Comparison of ENCODE assay signal across 8 cellular contexts in the genomic region with DNA sequence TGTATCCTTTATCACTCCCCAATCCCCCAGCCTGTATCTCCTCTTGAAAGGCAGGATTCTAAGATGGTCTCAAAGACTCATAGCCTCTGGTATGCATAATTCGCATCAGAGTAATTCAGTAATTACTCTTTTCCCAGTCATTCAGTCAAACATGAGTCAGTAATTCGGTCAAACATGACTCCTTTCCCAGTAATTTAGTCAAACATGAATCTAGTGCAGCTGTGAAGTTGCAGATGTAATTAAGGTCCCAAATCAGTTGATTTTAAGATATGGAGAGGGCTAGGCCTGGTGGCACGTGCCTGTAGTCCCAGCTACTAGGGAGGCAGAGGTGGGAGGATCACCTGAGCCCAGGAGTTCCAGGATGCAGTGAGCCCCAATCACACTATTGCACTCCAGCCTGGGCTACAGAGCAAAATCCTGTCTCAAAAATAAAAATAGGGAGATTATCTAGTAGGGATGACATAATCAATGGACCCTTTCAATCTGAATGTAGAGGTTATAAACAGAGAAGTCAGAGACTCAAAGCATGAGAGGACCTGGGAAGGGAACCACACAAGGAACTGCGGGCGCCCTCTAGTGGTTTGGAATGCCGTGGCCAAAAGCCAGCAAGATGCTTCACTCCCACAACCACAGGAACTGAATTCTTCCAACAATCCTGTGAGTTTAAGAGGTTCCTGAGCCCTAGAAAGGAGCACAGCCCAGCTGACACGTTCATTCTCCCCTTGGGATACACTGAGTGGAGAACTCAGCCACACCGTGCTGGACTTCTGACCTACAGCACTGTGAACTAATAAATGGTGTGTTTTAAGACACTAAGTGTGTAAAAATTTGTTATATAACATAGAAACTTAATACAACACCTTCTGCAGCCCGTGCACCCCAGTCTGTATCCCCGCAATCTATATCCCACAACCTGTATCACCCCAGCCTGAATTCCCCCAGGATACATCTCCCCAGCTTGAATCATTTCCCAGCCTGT. TPM values are rescaled to one million over a fixed set of nuclear protein-coding genes. Genes with fewer than 3 reads are reported as not detected.
A peak's percentile ranks its signal among the peaks of the same experiment; 100 is the strongest.
DNase-seq lines count a peak whose midpoint lies in the region; ATAC-seq and TF ChIP-seq lines count a peak whose summit lies in the region.

No MANE protein-coding gene starts in this region.

- ATAC-seq in GM21619 (IDR thresholded peaks at IDR 0.05; ENCODE audit: unreplicated experiment), result no peak

- TF ChIP-seq CTCF in HEK293 (tag by site-specific recombination; IDR thresholded peaks at IDR 0.05) (0 out of 2 replicates have a peak, but pooled peaks have one; percentile 45), VCaP (conservative IDR thresholded peaks at IDR 0.05) (peak; percentile 93), MCF 10A (IDR thresholded peaks at IDR 0.05; ENCODE audit: unreplicated experiment) (peak; percentile 73)

- H3K4me3 Mint-ChIP-seq in MCF 10A (ENCODE audit: unreplicated experiment), result no peak overlapping the region

- CTCF ChIA-PET in HEK293 (lab: Yijun Ruan, JAX), result interaction anchor here (0.6 to 7.0 kb wide), 8 partner anchors 10 to 212 kb away, joined by 3 to 72 read pairs (median 4); no protein-coding TSS in a partner anchor
- CTCF ChIA-PET in MCF 10A (lab: Yijun Ruan, JAX), result interaction anchor here (0.5 to 8.2 kb wide), 14 partner anchors 10 to 196 kb away, joined by 3 to 108 read pairs (median 5); a partner anchor contains a TSS

- peaks cover 8% of the 10 kb centered on the region for H3K4me1 Mint-ChIP-seq in MCF 10A (ENCODE audit: insufficient read depth, unreplicated experiment)

- POLR2A ChIA-PET in HEK293 (lab: Yijun Ruan, JAX), result no interaction called here
- POLR2A ChIA-PET in MCF 10A (lab: Yijun Ruan, JAX), result interaction anchor here (1.2 kb wide), 1 partner anchor 50 kb away, joined by 3 read pairs; no protein-coding TSS in a partner anchor

- no peak overlapping the region for H3K4me3 ChIP-seq in HEK293 (ENCODE audit: low read depth, low read length)

- no peaks in the 10 kb centered on the region for H3K9me3 ChIP-seq in HEK293 (ENCODE audit: control insufficient read depth, insufficient read depth, low read depth, low read length)

- H3K9me3 Mint-ChIP-seq in MCF 10A (ENCODE audit: unreplicated experiment), result no peaks in the 10 kb centered on the region

- no peaks in the 10 kb centered on the region for H3K36me3 ChIP-seq in HEK293 (ENCODE audit: control insufficient read depth in 2 of 2, insufficient read depth in 1 of 2, low read length in 2 of 2)

- peaks cover 29% of the 10 kb centered on the region for H3K27me3 Mint-ChIP-seq in MCF 10A (ENCODE audit: insufficient read depth, unreplicated experiment)

- H3K27ac Mint-ChIP-seq in MCF 10A (ENCODE audit: low read depth, unreplicated experiment), result no peak overlapping the region

- H3K27ac ChIP-seq in HEK293 (ENCODE audit: extremely low read depth, low read depth, low read length) (no peak overlapping the region), VCaP (no peak overlapping the region)

- peak; percentile 72 for DNase-seq in D341Med (ENCODE audit: low spot score)
- DNase-seq in NCI-H2196 (lab: John Stamatoyannopoulos, UW; ENCODE audit: unreplicated experiment), result peak; percentile 86
- DNase-seq in MCF 10A (ENCODE audit: unreplicated experiment), result peak; percentile 77
- peak; percentile 79 for DNase-seq in iris pigment epithelial cell (ENCODE audit: low read depth)
- DNase-seq in stimulated activated CD4-positive, alpha-beta T cell treated with anti-CD3 and anti-CD28 coated beads, Interleukin-1b, Interleukin-23, amount 100 ng/mL, for 1 hour (ENCODE audit: low read depth in 2 of 2), result peak; percentile 29 to 62

- intact Hi-C loops in MCF 10A (cut with micrococcal nuclease), result loop anchor here (1.0 kb wide), 1 partner anchor 58 kb away; no protein-coding TSS in a partner anchor

- H3K36me3 Mint-ChIP-seq in MCF 10A (ENCODE audit: insufficient read depth, unreplicated experiment), result peaks cover 5% of the 10 kb centered on the region

- BruUV-seq in MCF 10A (replicated peaks; lab: Mats Ljungman, UMichigan), result no TSS peak

- no peaks in the 10 kb centered on the region for H3K4me1 ChIP-seq in HEK293 (ENCODE audit: control insufficient read depth, insufficient read depth, low read length)

TF ChIP-seq in HEK293, 187 proteins besides CTCF, POLR2A, EP300 and RAD21:
- TF ChIP-seq BCL11B (tag by site-specific recombination; IDR thresholded peaks at IDR 0.05; ENCODE audit: low read depth) (no peak), ZNF621 (tag by site-specific recombination; IDR thresholded peaks at IDR 0.05) (no peak), ZNF311 (tag by site-specific recombination; IDR thresholded peaks at IDR 0.05; ENCODE audit: borderline replicate concordance) (no peak), ZNF654 (tag by site-specific recombination; IDR thresholded peaks at IDR 0.05; ENCODE audit: low read depth) (peak; percentile 67), ZNF585B (tag by site-specific recombination; IDR thresholded peaks at IDR 0.05) (no peak)
- TF ChIP-seq, protein P1, sequence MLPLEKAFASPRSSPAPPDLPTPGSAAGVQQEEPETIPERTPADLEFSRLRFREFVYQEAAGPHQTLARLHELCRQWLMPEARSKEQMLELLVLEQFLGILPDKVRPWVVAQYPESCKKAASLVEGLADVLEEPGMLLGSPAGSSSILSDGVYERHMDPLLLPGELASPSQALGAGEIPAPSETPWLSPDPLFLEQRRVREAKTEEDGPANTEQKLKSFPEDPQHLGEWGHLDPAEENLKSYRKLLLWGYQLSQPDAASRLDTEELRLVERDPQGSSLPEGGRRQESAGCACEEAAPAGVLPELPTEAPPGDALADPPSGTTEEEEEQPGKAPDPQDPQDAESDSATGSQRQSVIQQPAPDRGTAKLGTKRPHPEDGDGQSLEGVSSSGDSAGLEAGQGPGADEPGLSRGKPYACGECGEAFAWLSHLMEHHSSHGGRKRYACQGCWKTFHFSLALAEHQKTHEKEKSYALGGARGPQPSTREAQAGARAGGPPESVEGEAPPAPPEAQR (tag by site-specific recombination; IDR thresholded peaks at IDR 0.05), result no peak

RNA-seq across cellular contexts. Expression of a gene that starts 14.3 kb away (rescaled TPM):
- not detected in 2 replicates for total RNA-seq in MCF 10A (2022)

RNA-seq across cellular contexts. Expression of a gene that starts 33.7 kb away (rescaled TPM):
- 55.1 and 78.8 TPM in 2 replicates for total RNA-seq in MCF 10A (2022)
